24 cellular contexts compared by ENCODE assay signal in genomic region chr6:167247814-167248595, GRCh38. TPM values are rescaled to one million over a fixed set of nuclear protein-coding genes. Genes with fewer than 3 reads are reported as not detected.
A peak's percentile ranks its signal among the peaks of the same experiment; 100 is the strongest.
DNase-seq lines count a peak whose midpoint lies in the region; ATAC-seq, FAIRE-seq and TF ChIP-seq lines count a peak whose summit lies in the region.
"Had no signal": no experiment of that assay in that cellular context is flagged by ENCODE, and none has a peak within 500 bp of the region (broad histone marks: within the 10 kb centered on the region; RNA-seq: fewer than 3 reads in every experiment).

No MANE protein-coding gene starts in this region.

- no peak overlapping the region for H2BK120ac ChIP-seq in neuronal stem cell (ENCODE audit: low read depth, low read length)

- H3K18ac ChIP-seq in neuronal stem cell (ENCODE audit: low read length): peak overlapping the region; percentile 90

- H2AFZ ChIP-seq in neuronal stem cell (ENCODE audit: low read length): no peak overlapping the region

- CTCF ChIA-PET in activated CD8-positive, alpha-beta T cell treated with anti-CD3 and anti-CD28 coated beads, Interleukin-2, amount 10 ng/mL, durations not matched to agents 7 days and 5 days (lab: Charles Lee): interaction anchor here (1.2 kb wide), 1 partner anchor 103 kb away, joined by 3 read pairs; no protein-coding TSS in a partner anchor

- H3K4me1 Mint-ChIP-seq in endodermal cell: peaks cover 34% of the 10 kb centered on the region
- H3K4me1 Mint-ChIP-seq in activated CD8-positive, alpha-beta T cell treated with anti-CD3 and anti-CD28 coated beads, Interleukin-2, amount 10 ng/mL, durations not matched to agents 7 days and 5 days (ENCODE audit: low read depth): no peaks in the 10 kb centered on the region
- H3K4me1 Mint-ChIP-seq: CD8-positive, alpha-beta memory T cell had no signal

- H3K27ac ChIP-seq in HUES64 (ENCODE audit: low read depth, low read length): peak overlapping the region; percentile 66; the same call in 1 of the 2 replicates
- H3K27ac ChIP-seq in endodermal cell (ENCODE audit: low read depth, low read length): no peak overlapping the region
- H3K27ac ChIP-seq in neuronal stem cell (replicated peaks; ENCODE audit: low read length): no peak overlapping the region
- H3K27ac ChIP-seq: C4-2B, Peyer's patch had no signal

- H3K4ac ChIP-seq in neuronal stem cell (ENCODE audit: low read length): no peak overlapping the region

- H3K4me1 ChIP-seq in HUES64 (ENCODE audit: insufficient read depth, low read length): peaks cover 46% of the 10 kb centered on the region
- no peaks in the 10 kb centered on the region for H3K4me1 ChIP-seq in endodermal cell (ENCODE audit: control insufficient read depth, insufficient read depth, low read length)
- peaks cover 16% of the 10 kb centered on the region in 2 donors for H3K4me1 ChIP-seq in neuronal stem cell (ENCODE audit: control insufficient read depth in 2 of 2, insufficient read depth in 1 of 2, low read depth in 1 of 2, low read length in 2 of 2)
- H3K4me1 ChIP-seq: Peyer's patch had no signal

- 74% methylated on average over 22 of the region's 24 CpGs for WGBS in HUES64
- 79 to 82% methylated on average over 6 to 22 of the region's 24 CpGs for whole genome bisulfite sequencing in endodermal cell (ENCODE audit: insufficient coverage in 1 of 2, insufficient read length in 1 of 2), 2 experiments
- no CpG with 5 or more reads among the region's 24 CpGs for WGBS in neuronal stem cell (ENCODE audit: extremely low coverage in 2 of 2, insufficient read length in 2 of 2, insufficient replicate concordance in 1 of 2), 2 donors

- no peaks in the 10 kb centered on the region for H3K79me1 ChIP-seq in neuronal stem cell (ENCODE audit: low read depth, low read length)

- H2BK12ac ChIP-seq in neuronal stem cell (ENCODE audit: low read length): no peak overlapping the region

- H3K27me3 ChIP-seq in H7 (ENCODE audit: control insufficient read depth, insufficient read depth, low read length) (no peaks in the 10 kb centered on the region), HUES64 (ENCODE audit: insufficient read depth, low read length) (no peaks in the 10 kb centered on the region), endodermal cell (ENCODE audit: control insufficient read depth, insufficient read depth, low read length, poor library complexity, severe bottlenecking) (no peaks in the 10 kb centered on the region), neuronal stem cell (ENCODE audit: control insufficient read depth in 3 of 3, insufficient read depth in 3 of 3, low read depth in 1 of 3, low read length in 3 of 3) (no peaks in the 10 kb centered on the region)
- H3K27me3 ChIP-seq: Peyer's patch had no signal

- H3K9me3 Mint-ChIP-seq in endodermal cell: no peaks in the 10 kb centered on the region
- H3K9me3 Mint-ChIP-seq in activated CD8-positive, alpha-beta T cell treated with anti-CD3 and anti-CD28 coated beads, Interleukin-2, amount 10 ng/mL, durations not matched to agents 7 days and 5 days (ENCODE audit: insufficient read depth): no peaks in the 10 kb centered on the region
- H3K9me3 Mint-ChIP-seq: CD8-positive, alpha-beta memory T cell had no signal

- H2BK15ac ChIP-seq in neuronal stem cell (ENCODE audit: low read length): no peak overlapping the region

- no peak overlapping the region for H4K8ac ChIP-seq in neuronal stem cell (ENCODE audit: low read depth, low read length)

- ATAC-seq in activated CD8-positive, alpha-beta T cell treated with anti-CD3 and anti-CD28 coated beads, Interleukin-2, amount 10 ng/mL, durations not matched to agents 7 days and 5 days: no peak
- ATAC-seq: SK-N-SH treated with all-trans-retinoic acid at 6 μM for 48 hours had no signal

- no peak for FAIRE-seq in HTR-8/SVneo (lab: Jason Lieb, UNC)
- FAIRE-seq: A204.1, GM12891 had no signal

- H3K27ac Mint-ChIP-seq in endodermal cell: no peak overlapping the region
- H3K27ac Mint-ChIP-seq in activated CD8-positive, alpha-beta T cell treated with anti-CD3 and anti-CD28 coated beads, Interleukin-2, amount 10 ng/mL, durations not matched to agents 7 days and 5 days: no peak overlapping the region
- H3K27ac Mint-ChIP-seq: CD8-positive, alpha-beta memory T cell; HFFc6 had no signal

- no peak overlapping the region for H3K4me2 ChIP-seq in neuronal stem cell (ENCODE audit: insufficient read depth, low read length, poor library complexity, severe bottlenecking)

- no peaks in the 10 kb centered on the region for H3K36me3 Mint-ChIP-seq in endodermal cell (ENCODE audit: low read depth)
- no peaks in the 10 kb centered on the region for H3K36me3 Mint-ChIP-seq in activated CD8-positive, alpha-beta T cell treated with anti-CD3 and anti-CD28 coated beads, Interleukin-2, amount 10 ng/mL, durations not matched to agents 7 days and 5 days (ENCODE audit: low read depth)
- H3K36me3 Mint-ChIP-seq: CD8-positive, alpha-beta memory T cell had no signal

- H4K91ac ChIP-seq in neuronal stem cell (ENCODE audit: low read depth, low read length, poor library complexity): no peak overlapping the region

- peaks cover 4% of the 10 kb centered on the region for H3K36me3 ChIP-seq in H7 (replicated peaks; ENCODE audit: control insufficient read depth, insufficient read depth, low read length)
- H3K36me3 ChIP-seq in HUES64 (ENCODE audit: insufficient read depth, low read length): peaks cover 3% of the 10 kb centered on the region; the same call in 1 of the 2 replicates
- no peaks in the 10 kb centered on the region for H3K36me3 ChIP-seq in endodermal cell (ENCODE audit: control insufficient read depth, insufficient read depth, low read length)
- H3K36me3 ChIP-seq in neuronal stem cell (replicated peaks in 1 of 2; ENCODE audit: control insufficient read depth in 2 of 2, insufficient read depth in 2 of 2, low read length in 2 of 2): no peaks in the 10 kb centered on the region
- H3K36me3 ChIP-seq: Peyer's patch had no signal

- POLR2A ChIA-PET in activated CD8-positive, alpha-beta T cell treated with anti-CD3 and anti-CD28 coated beads, Interleukin-2, amount 10 ng/mL, durations not matched to agents 7 days and 5 days (lab: Charles Lee): no interaction called here

- no peak overlapping the region for H3K4me3 Mint-ChIP-seq in endodermal cell
- H3K4me3 Mint-ChIP-seq in activated CD8-positive, alpha-beta T cell treated with anti-CD3 and anti-CD28 coated beads, Interleukin-2, amount 10 ng/mL, durations not matched to agents 7 days and 5 days: no peak overlapping the region
- H3K4me3 Mint-ChIP-seq: CD8-positive, alpha-beta memory T cell; HFFc6 had no signal

- DNase-seq in H7: peak; percentile 83
- DNase-seq in endodermal cell: peak; percentile 76
- DNase-seq in neuronal stem cell (ENCODE audit: low spot score): no peak
- DNase-seq in activated CD8-positive, alpha-beta T cell treated with anti-CD3 and anti-CD28 coated beads, Interleukin-2, amount 10 ng/mL, durations not matched to agents 7 days and 5 days: no peak
- DNase-seq in HTR-8/SVneo (ENCODE audit: insufficient read length, low spot score): no peak
- no peak for DNase-seq in OCI-M2 (lab: John Stamatoyannopoulos, UW; ENCODE audit: unreplicated experiment)
- DNase-seq: Calu3; CD8-positive, alpha-beta memory T cell; DMS153; HFFc6; IMR-90; NCI-H1417 treated with DMSO at 0.1 percent for 48 hours; NCI-H1930; NCI-H226; NCI-H774; NK-92 treated with Interleukin-12 subunit alpha and Interleukin-12 subunit beta, amount 100 ng/mL, for 24 hours; Peyer's patch had no signal

- H2BK5ac ChIP-seq in neuronal stem cell (ENCODE audit: low read length): no peak overlapping the region

- peak; percentile 71 for TF ChIP-seq CTCF in endodermal cell (conservative IDR thresholded peaks at IDR 0.05)

- no peaks in the 10 kb centered on the region for H3K27me3 Mint-ChIP-seq in endodermal cell (ENCODE audit: insufficient read depth)
- peaks cover 12% of the 10 kb centered on the region for H3K27me3 Mint-ChIP-seq in activated CD8-positive, alpha-beta T cell treated with anti-CD3 and anti-CD28 coated beads, Interleukin-2, amount 10 ng/mL, durations not matched to agents 7 days and 5 days (ENCODE audit: low read depth)

- H3K9ac ChIP-seq in HUES64 (ENCODE audit: low read depth, low read length) (no peak overlapping the region), endodermal cell (ENCODE audit: extremely low read depth, low read length, poor library complexity, severe bottlenecking) (no peak overlapping the region), neuronal stem cell (ENCODE audit: low read depth, low read length, poor library complexity) (no peak overlapping the region)

- no peak overlapping the region for H3K23ac ChIP-seq in neuronal stem cell (ENCODE audit: low read depth, low read length, poor library complexity)

- H3K4me3 ChIP-seq in H7 (ENCODE audit: insufficient read depth, low read depth, low read length) (no peak overlapping the region), HUES64 (ENCODE audit: low read length) (no peak overlapping the region), endodermal cell (ENCODE audit: low read length) (no peak overlapping the region), neuronal stem cell (ENCODE audit: low read length in 2 of 2) (no peak overlapping the region)
- H3K4me3 ChIP-seq: Peyer's patch had no signal

- H3K9me3 ChIP-seq in HUES64 (ENCODE audit: insufficient read depth, low read depth, low read length): 0 out of 2 replicates have a peak, but pooled peaks cover 3% of the 10 kb centered on the region
- H3K9me3 ChIP-seq in endodermal cell (ENCODE audit: control insufficient read depth, low read length): no peaks in the 10 kb centered on the region
- H3K9me3 ChIP-seq in neuronal stem cell (replicated peaks in 1 of 2; ENCODE audit: control insufficient read depth in 2 of 2, insufficient read depth in 1 of 2, low read depth in 1 of 2, low read length in 2 of 2): no peaks in the 10 kb centered on the region
- H3K9me3 ChIP-seq: Peyer's patch had no signal

- H2AK5ac ChIP-seq in neuronal stem cell (ENCODE audit: low read depth, low read length): no peak overlapping the region

- H3K14ac ChIP-seq in neuronal stem cell (ENCODE audit: low read length): no peak overlapping the region

RNA-seq across cellular contexts. Expression of gene UNC93A, which starts 43.1 kb away (rescaled TPM):
- total RNA-seq in H7 (2014; rRNA removed; shearing (Covaris generic)): 2.0 and 2.5 TPM in 2 replicates
- 0.25 TPM for polyA plus RNA-seq in HUES64 (2013, experiment 1 of 2)
- 0.57 TPM for polyA plus RNA-seq in HUES64 (2013, experiment 2 of 2)
- 1 to 10 TPM; 2.0 to 4.0 TPM for total RNA-seq in endodermal cell
- 3.1 TPM for polyA plus RNA-seq in endodermal cell (2013, experiment 1 of 2)
- 0.83 TPM for polyA plus RNA-seq in endodermal cell (2013, experiment 2 of 2)
- not detected for polyA plus RNA-seq in neuronal stem cell (2013, experiment 1 of 2)
- not detected for polyA plus RNA-seq in neuronal stem cell (2013, experiment 2 of 2)
- not detected for total RNA-seq in activated CD8-positive, alpha-beta T cell treated with anti-CD3 and anti-CD28 coated beads, Interleukin-2, amount 10 ng/mL, durations not matched to agents 7 days and 5 days
- total RNA-seq: Calu3; CD8-positive, alpha-beta memory T cell; G401; H4; HFFc6; IMR-90 had no signal
- polyA plus RNA-seq: CD8-positive, alpha-beta memory T cell; IMR-90 had no signal

Comparison
In these comparisons a context has a peak if more than half of its experiments do, and no peak if none do; other contexts are left out.
1. DNase-seq: peak in H7 (single experiment) and endodermal cell (single experiment); none in neuronal stem cell (single experiment), activated CD8-positive, alpha-beta T cell treated with anti-CD3 and anti-CD28 coated beads, Interleukin-2, amount 10 ng/mL, durations not matched to agents 7 days and 5 days (single experiment), HTR-8/SVneo (single experiment) and OCI-M2 (single experiment).